Comparison of ENCODE assay signal across 8 cellular contexts in the genomic region with DNA sequence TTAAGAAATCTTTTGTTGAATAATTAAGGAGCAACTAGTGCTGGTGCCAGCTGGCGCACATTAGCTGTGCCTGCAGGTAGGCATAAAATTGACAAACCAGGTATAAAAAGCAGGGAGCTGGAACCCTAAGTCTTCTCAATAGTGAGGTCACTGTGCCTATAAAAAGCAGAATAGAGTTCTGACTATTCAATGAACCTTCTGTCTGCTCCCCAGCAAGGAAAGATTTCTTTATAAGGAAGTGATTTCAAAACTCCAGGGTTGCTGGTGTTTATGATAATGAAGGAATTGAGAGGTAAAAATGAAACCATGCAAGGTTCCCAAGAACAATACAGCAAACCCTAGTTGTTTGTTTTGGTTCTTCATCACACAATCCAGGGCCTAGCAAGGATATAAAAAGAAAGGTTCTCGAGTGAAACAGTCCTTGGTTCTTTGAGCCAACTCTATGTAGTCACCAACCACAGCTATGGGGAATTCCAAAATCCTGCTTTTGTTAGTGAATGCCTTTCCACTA.
DNase-seq lines count a peak whose midpoint lies in the region; ATAC-seq and TF ChIP-seq lines count a peak whose summit lies in the region.

No MANE protein-coding gene starts in this region.

- peaks cover 10% of the 10 kb centered on the region for H3K4me1 ChIP-seq in MM.1S (ENCODE audit: low read length)
- H3K4me1 ChIP-seq in naive thymus-derived CD4-positive, alpha-beta T cell (ENCODE audit: control insufficient read depth in 2 of 2, insufficient read depth in 2 of 2, low read length in 2 of 2): no peaks in the 10 kb centered on the region

- TF ChIP-seq CTCF in CD14-positive monocyte (IDR thresholded peaks at IDR 0.05): no peak
- TF ChIP-seq CTCF in MM.1S (IDR thresholded peaks at IDR 0.05; ENCODE audit: low read length): no peak

- H3K9me3 ChIP-seq in MM.1S (replicated peaks; ENCODE audit: insufficient read depth, low read length): no peaks in the 10 kb centered on the region
- no peaks in the 10 kb centered on the region for H3K9me3 ChIP-seq in naive thymus-derived CD4-positive, alpha-beta T cell (ENCODE audit: control insufficient read depth in 2 of 3, low read length in 3 of 3)

- no peaks in the 10 kb centered on the region for H3K79me2 ChIP-seq in MM.1S (ENCODE audit: low read length)

- no peaks in the 10 kb centered on the region for H3K27me3 ChIP-seq in MM.1S (replicated peaks; ENCODE audit: insufficient read depth, low read length)
- no peaks in the 10 kb centered on the region for H3K27me3 ChIP-seq in naive thymus-derived CD4-positive, alpha-beta T cell (ENCODE audit: control insufficient read depth in 2 of 2, insufficient read depth in 2 of 2, low read length in 2 of 2)

- no peaks in the 10 kb centered on the region for H4K20me1 ChIP-seq in MM.1S (ENCODE audit: insufficient read depth, low read length)

- peaks cover 0 to 1% (median 0%) of the 10 kb centered on the region in 3 donors for H3K27me3 Mint-ChIP-seq in CD14-positive monocyte (ENCODE audit: low read depth in 3 of 3)
- H3K27me3 Mint-ChIP-seq in naive thymus-derived CD4-positive, alpha-beta T cell: no peaks in the 10 kb centered on the region

- H3K36me3 Mint-ChIP-seq in CD14-positive monocyte: peaks cover 7 to 11% of the 10 kb centered on the region in 2 donors
- peaks cover 0 to 20% (median 16%) of the 10 kb centered on the region in 5 donors for H3K36me3 Mint-ChIP-seq in naive thymus-derived CD4-positive, alpha-beta T cell

- H3K4me1 Mint-ChIP-seq in CD14-positive monocyte: peaks cover 16% of the 10 kb centered on the region
- H3K4me1 Mint-ChIP-seq in naive thymus-derived CD4-positive, alpha-beta T cell: peaks cover 7 to 42% (median 18%) of the 10 kb centered on the region in 7 donors

- peaks cover 8% of the 10 kb centered on the region; the same call in 1 of the 2 replicates for H3F3A ChIP-seq in MM.1S (ENCODE audit: insufficient read depth, low read length)

- H2AFZ ChIP-seq in MM.1S (ENCODE audit: low read length): no peak overlapping the region

- H3K4me3 ChIP-seq in MM.1S (ENCODE audit: low read length): no peak overlapping the region
- H3K4me3 ChIP-seq in naive thymus-derived CD4-positive, alpha-beta T cell (ENCODE audit: low read length): no peak overlapping the region

- no peaks in the 10 kb centered on the region for H3K9me2 ChIP-seq in MM.1S (replicated peaks; ENCODE audit: insufficient read depth, low read length)

- no peak overlapping the region for H3K9ac ChIP-seq in MM.1S (ENCODE audit: low read length)

- peak overlapping the region in 1 of 2 donors; percentile 47 for H3K4me3 Mint-ChIP-seq in CD14-positive monocyte
- H3K4me3 Mint-ChIP-seq in naive thymus-derived CD4-positive, alpha-beta T cell: no peak overlapping the region

- peak overlapping the region; percentile 72 to 88 (median 84) for H3K27ac Mint-ChIP-seq in CD14-positive monocyte
- peak overlapping the region in 6 of 9 donors; percentile 22 to 46 (median 26) for H3K27ac Mint-ChIP-seq in naive thymus-derived CD4-positive, alpha-beta T cell

- CTCF ChIA-PET in naive thymus-derived CD4-positive, alpha-beta T cell (lab: Charles Lee): no interaction called here

- DNase-seq in CD14-positive monocyte (ENCODE audit: low spot score) (no peak), MM.1S (no peak), dermis microvascular lymphatic vessel endothelial cell (ENCODE audit: low read depth in 2 of 2) (peak; percentile 22 to 81), DMS79 treated with DMSO at 0.1 percent for 48 hours (lab: John Stamatoyannopoulos, UW) (no peak), NCI-H82 (lab: John Stamatoyannopoulos, UW) (no peak), NK-92 (lab: John Stamatoyannopoulos, UW; ENCODE audit: unreplicated experiment) (no peak)
- no peak for DNase-seq in naive thymus-derived CD4-positive, alpha-beta T cell

- H3K4me2 ChIP-seq in MM.1S (ENCODE audit: low read depth, low read length): peak overlapping the region; percentile 46

- no peaks in the 10 kb centered on the region for H3K9me3 Mint-ChIP-seq in CD14-positive monocyte
- H3K9me3 Mint-ChIP-seq in naive thymus-derived CD4-positive, alpha-beta T cell: no peaks in the 10 kb centered on the region

- H3K36me3 ChIP-seq in MM.1S (replicated peaks; ENCODE audit: insufficient read depth, low read length): no peaks in the 10 kb centered on the region
- no peaks in the 10 kb centered on the region for H3K36me3 ChIP-seq in naive thymus-derived CD4-positive, alpha-beta T cell (ENCODE audit: control insufficient read depth in 2 of 3, insufficient read depth in 3 of 3, low read length in 3 of 3)

- POLR2A ChIA-PET in naive thymus-derived CD4-positive, alpha-beta T cell (lab: Charles Lee): no interaction called here

- peak; percentile 34 for ATAC-seq in naive thymus-derived CD4-positive, alpha-beta T cell
- ATAC-seq in GM18511 (IDR thresholded peaks at IDR 0.05; ENCODE audit: unreplicated experiment): no peak

- intact Hi-C loops in CD14-positive monocyte (cut with micrococcal nuclease): no loop called here
- intact Hi-C loops in naive thymus-derived CD4-positive, alpha-beta T cell (cut with micrococcal nuclease): no loop called here

- H3K27ac ChIP-seq in MM.1S (ENCODE audit: low read length): peak overlapping the region; percentile 16; the same call in 1 of the 2 replicates
- no peak overlapping the region for H3K27ac ChIP-seq in naive thymus-derived CD4-positive, alpha-beta T cell (ENCODE audit: low read depth, low read length)

Comparison
In these comparisons a context has a peak if more than half of its experiments do, and no peak if none do; other contexts are left out.
1. DNase-seq: peak in dermis microvascular lymphatic vessel endothelial cell (2 of 2); none in CD14-positive monocyte (single experiment), MM.1S (single experiment), naive thymus-derived CD4-positive, alpha-beta T cell (0 of 9), DMS79 treated with DMSO at 0.1 percent for 48 hours (single experiment), NCI-H82 (single experiment) and NK-92 (single experiment).